ENCODE assay signal across 25 cellular contexts in genomic region chr4:26590639-26591038, GRCh38. TPM values are rescaled to one million over a fixed set of nuclear protein-coding genes. Genes with fewer than 3 reads are reported as not detected.
A peak's percentile ranks its signal among the peaks of the same experiment; 100 is the strongest.
DNase-seq lines count a peak whose midpoint lies in the region; ATAC-seq and TF ChIP-seq lines count a peak whose summit lies in the region.
"Had no signal": no experiment of that assay in that cellular context is flagged by ENCODE, and none has a peak within 500 bp of the region (broad histone marks: within the 10 kb centered on the region; RNA-seq: fewer than 3 reads in every experiment).

No MANE protein-coding gene starts in this region.

- H3K14ac ChIP-seq in IMR-90 (replicated peaks; ENCODE audit: low read depth, low read length) = no peak overlapping the region

- no peak for ATAC-seq in IMR-90 (ENCODE audit: low read depth)
- no peak for ATAC-seq in HG03442 (IDR thresholded peaks at IDR 0.05; ENCODE audit: unreplicated experiment)
- ATAC-seq in GM19455 (IDR thresholded peaks at IDR 0.05; ENCODE audit: unreplicated experiment) = no peak
- ATAC-seq: mucosa of descending colon had no signal

- no peaks in the 10 kb centered on the region for H3K36me3 ChIP-seq in IMR-90 (ENCODE audit: control insufficient read depth, insufficient read depth, low read length)
- H3K36me3 ChIP-seq in brain microvascular endothelial cell (replicated peaks) = no peaks in the 10 kb centered on the region
- H3K36me3 ChIP-seq: colonic mucosa, left ventricle myocardium inferior, suprapubic skin, vagina had no signal

- no peak overlapping the region for H2BK5ac ChIP-seq in IMR-90 (ENCODE audit: low read depth, low read length, poor library complexity, severe bottlenecking)

- peaks cover 11 to 21% of the 10 kb centered on the region in 2 experiments; a peak in 3 of 4 replicates for H3K79me1 ChIP-seq in IMR-90 (ENCODE audit: low read depth in 1 of 2, low read length in 2 of 2)

- H4K91ac ChIP-seq in IMR-90 (ENCODE audit: insufficient read depth, low read depth, low read length) = no peak overlapping the region

- peaks cover 3% of the 10 kb centered on the region; the same call in 1 of the 2 replicates for H4K20me1 ChIP-seq in IMR-90 (ENCODE audit: insufficient read depth, low read length)

- no peak for TF ChIP-seq RAD21 in IMR-90 (IDR thresholded peaks at IDR 0.05; ENCODE audit: low read length)

- H3K18ac ChIP-seq in IMR-90 (ENCODE audit: low read depth, low read length) = no peak overlapping the region

- no peak overlapping the region for H2AK9ac ChIP-seq in IMR-90 (replicated peaks; ENCODE audit: low read depth, low read length, poor library complexity)

- no peak overlapping the region for H3K9ac ChIP-seq in IMR-90 (ENCODE audit: low read depth, low read length)

- CTCF ChIA-PET in IMR-90 (lab: Yijun Ruan, JAX) = interaction anchor here (0.7 kb wide), 1 partner anchor 132 kb away, joined by 5 read pairs; no protein-coding TSS in a partner anchor

- intact Hi-C loops in IMR-90 (cut with micrococcal nuclease) = no loop called here

- no peak overlapping the region for H3K4ac ChIP-seq in IMR-90 (ENCODE audit: low read depth, low read length)

- in situ Hi-C loops in IMR-90 (cut with MboI; ENCODE audit: low sequenced_read_pairs) = no loop called here
- in situ Hi-C loops in brain microvascular endothelial cell (cut with HindIII; ENCODE audit: low pct_ligation_motif_present, low sequenced_read_pairs) = no loop called here

- no peak overlapping the region for H4K8ac ChIP-seq in IMR-90 (ENCODE audit: low read depth in 2 of 2, low read length in 2 of 2)

- no CpG with 5 or more reads among the region's 2 CpGs for WGBS in IMR-90 (ENCODE audit: extremely low coverage in 2 of 2, insufficient read length in 1 of 2), 2 experiments

- H2AK5ac ChIP-seq in IMR-90 (ENCODE audit: low read depth, low read length) = no peak overlapping the region

- no peak for TF ChIP-seq POLR2A in IMR-90 (IDR thresholded peaks at IDR 0.05; ENCODE audit: low read depth, low read length)

- H3K27ac ChIP-seq in IMR-90 (ENCODE audit: insufficient read depth, low read length) (no peak overlapping the region), brain microvascular endothelial cell (no peak overlapping the region)
- H3K27ac ChIP-seq: C4-2B, colonic mucosa, left ventricle myocardium inferior, suprapubic skin, vagina had no signal

- BruUV-seq in IMR-90 (replicated peaks; lab: Mats Ljungman, UMichigan) = no TSS peak

- H3K4me2 ChIP-seq in IMR-90 (ENCODE audit: low read depth, low read length) = no peak overlapping the region

- H4K5ac ChIP-seq in IMR-90 (ENCODE audit: low read depth, low read length) = no peak overlapping the region

- H3K56ac ChIP-seq in IMR-90 (ENCODE audit: extremely low read depth, insufficient read depth, low read length) = no peak overlapping the region

- H2BK15ac ChIP-seq in IMR-90 (ENCODE audit: low read depth, low read length) = no peak overlapping the region

- H2BK20ac ChIP-seq in IMR-90 (ENCODE audit: low read depth, low read length) = no peak overlapping the region

- dilution Hi-C loops in IMR-90 (cut with HindIII; ENCODE audit: low sequenced_read_pairs, unreplicated experiment) = no loop called here

- no peak for TF ChIP-seq CTCF in AG10803 (conservative IDR thresholded peaks at IDR 0.05; ENCODE audit: low read length)
- no peak for TF ChIP-seq CTCF in IMR-90 (conservative IDR thresholded peaks at IDR 0.05; ENCODE audit: low read depth, low read length)
- no peak for TF ChIP-seq CTCF in brain microvascular endothelial cell (IDR thresholded peaks at IDR 0.05; ENCODE audit: low read depth, low read length, missing control alignments)

- POLR2A ChIA-PET in IMR-90 (lab: Charles Lee; ENCODE audit: unreplicated experiment) = no interaction called here

- no peak overlapping the region for H3K23ac ChIP-seq in IMR-90 (ENCODE audit: low read depth, low read length)

- H3K4me3 ChIP-seq in AG10803 (ENCODE audit: low read length) (no peak overlapping the region), IMR-90 (ENCODE audit: insufficient read depth, low read depth, low read length) (no peak overlapping the region), brain microvascular endothelial cell (ENCODE audit: low read depth, low read length) (no peak overlapping the region)
- H3K4me3 ChIP-seq: colonic mucosa, left ventricle myocardium inferior, mucosa of descending colon, suprapubic skin, vagina had no signal

- H3K9me1 ChIP-seq in IMR-90 (ENCODE audit: insufficient read depth, low read length) = 0 out of 2 replicates have a peak, but pooled peaks cover 4% of the 10 kb centered on the region

- no peaks in the 10 kb centered on the region for H3K9me3 ChIP-seq in IMR-90 (ENCODE audit: control insufficient read depth, insufficient read depth, low read length)
- H3K9me3 ChIP-seq: colonic mucosa, mucosa of descending colon, suprapubic skin, vagina had no signal

- H3K27me3 ChIP-seq in IMR-90 (ENCODE audit: control insufficient read depth, insufficient read depth, low read length) = no peaks in the 10 kb centered on the region
- H3K27me3 ChIP-seq in brain microvascular endothelial cell (replicated peaks) = no peaks in the 10 kb centered on the region
- H3K27me3 ChIP-seq: colonic mucosa, suprapubic skin, vagina had no signal

- H2AFZ ChIP-seq in IMR-90 (replicated peaks; ENCODE audit: low read length, poor library complexity) = no peak overlapping the region

- DNase-seq in AG10803 (ENCODE audit: low read depth) (peak; percentile 44), IMR-90 (peak; percentile 46), brain microvascular endothelial cell (peak; percentile 51), kidney glomerular epithelial cell (lab: John Stamatoyannopoulos, UW) (peak; percentile 79), HPDE6-E6E7 (ENCODE audit: extremely low spot score) (no peak), NCI-H146 treated with DMSO at 0.1 percent for 48 hours (lab: John Stamatoyannopoulos, UW; ENCODE audit: unreplicated experiment) (no peak)
- DNase-seq: activated B cell treated with CpG ODN at 0.5 μM for 24 hours; activated CD4-positive, alpha-beta memory T cell treated with anti-CD3 and anti-CD28 coated beads, Interleukin-2, amount 10 ng/mL, durations not matched to agents 7 days and 5 days; activated naive CD4-positive, alpha-beta T cell treated with anti-CD3 and anti-CD28 coated beads for 36 hours; anterior cingulate cortex; colonic mucosa; DMS 273 treated with DMSO at 0.1 percent for 48 hours; left ventricle myocardium inferior; mucosa of descending colon; NCI-H1105; NCI-H2171 treated with DMSO at 0.1 percent for 48 hours; NCI-H748 treated with DMSO at 0.1 percent for 48 hours; OCI-M1; retina; stimulated activated CD4-positive, alpha-beta T cell treated with anti-CD3 and anti-CD28 coated beads, Interleukin-15, amount 100 ng/mL, for 24 hours had no signal

- H2BK120ac ChIP-seq in IMR-90 (ENCODE audit: low read depth, low read length) = no peak overlapping the region

- no peaks in the 10 kb centered on the region; the same call in 1 of the 2 replicates for H3K4me1 ChIP-seq in IMR-90 (ENCODE audit: control insufficient read depth, insufficient read depth, low read length)
- H3K4me1 ChIP-seq: colonic mucosa, left ventricle myocardium inferior, suprapubic skin had no signal

TF ChIP-seq in IMR-90, 13 proteins besides CTCF, POLR2A, EP300 and RAD21:
- TF ChIP-seq BHLHE40 (IDR thresholded peaks at IDR 0.05; ENCODE audit: low read depth, low read length) = no peak

RNA-seq across cellular contexts. Expression of gene TBC1D19, which starts 6.8 kb away (rescaled TPM):
- total RNA-seq in IMR-90 (2012; rRNA removed) = 17.6 and 31.4 TPM in 2 replicates
- 6.6 and 9.9 TPM in 2 replicates for polyA plus RNA-seq in IMR-90 (2012; rRNA removed)
- 1.8 and 2.3 TPM in 2 replicates for polyA plus RNA-seq in IMR-90 (2012; cell fraction: cytosol; rRNA removed)
- polyA plus RNA-seq in IMR-90 (2012; cell fraction: nucleus; rRNA removed; ENCODE audit: low replicate concordance) = 1.1 and 8.3 TPM in 2 replicates

Comparison
In these comparisons a context has a peak if more than half of its experiments do, and no peak if none do; other contexts are left out.
1. DNase-seq: peak in AG10803 (single experiment), IMR-90 (single experiment), brain microvascular endothelial cell (single experiment) and kidney glomerular epithelial cell (single experiment); none in HPDE6-E6E7 (single experiment) and NCI-H146 treated with DMSO at 0.1 percent for 48 hours (single experiment).